ENCODE assay signal across 9 cellular contexts in the genomic region with DNA sequence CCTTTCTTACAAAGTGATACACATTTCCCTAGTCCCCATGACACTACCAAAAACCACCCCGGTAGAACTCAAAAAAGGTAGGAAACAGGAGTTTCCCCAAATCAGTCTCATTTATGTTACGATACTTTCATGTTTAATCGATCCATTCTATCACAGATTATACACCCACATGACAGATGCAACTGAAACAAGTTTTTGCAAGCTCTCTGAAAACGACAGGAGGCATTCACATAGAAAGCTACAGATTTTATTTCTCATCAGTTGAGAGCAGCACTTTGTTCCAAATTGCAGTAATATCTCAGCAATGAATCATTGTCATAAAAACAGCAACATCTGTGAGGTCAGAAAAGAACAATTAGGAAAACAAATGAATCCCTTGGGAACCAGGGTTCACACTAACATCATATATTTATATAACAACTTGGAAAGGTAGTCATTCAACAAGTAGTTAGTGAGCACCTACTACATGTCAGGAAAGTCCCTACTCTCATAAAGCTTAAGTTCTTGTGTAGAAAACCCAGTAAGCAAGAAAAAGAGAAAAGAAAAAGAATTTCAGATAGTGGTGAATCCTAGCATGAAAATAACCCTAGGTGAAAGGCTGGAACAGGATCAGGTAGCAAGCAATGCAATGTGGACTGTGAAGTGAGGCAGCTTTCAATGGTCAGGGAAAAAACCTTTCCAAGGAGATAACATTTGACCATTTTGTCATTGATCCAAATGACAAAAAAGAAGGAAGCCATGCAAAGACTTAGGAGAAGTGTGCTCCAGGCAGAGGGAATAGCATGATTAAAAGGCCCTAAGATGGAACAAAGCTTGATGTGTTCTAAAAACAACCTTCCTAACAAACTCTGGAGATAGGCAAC. TPM values are rescaled to one million over a fixed set of nuclear protein-coding genes. Genes with fewer than 3 reads are reported as not detected.
DNase-seq lines count a peak whose midpoint lies in the region; ATAC-seq and TF ChIP-seq lines count a peak whose summit lies in the region.
"Had no signal": no experiment of that assay in that cellular context is flagged by ENCODE, and none has a peak within 500 bp of the region (broad histone marks: within the 10 kb centered on the region; RNA-seq: fewer than 3 reads in every experiment).

No MANE protein-coding gene starts in this region.

- H3K27me3 ChIP-seq in gastrocnemius medialis (no peaks in the 10 kb centered on the region), MG63 (no peaks in the 10 kb centered on the region)

- intact Hi-C loops in gastrocnemius medialis (cut with DNase I; ENCODE audit: low total_unique reads), result no loop called here

- H3K27ac ChIP-seq in RWPE1 (peak overlapping the region; percentile 88), gastrocnemius medialis (peak overlapping the region; percentile 22 to 47 (median 42))

- H3K4me1 ChIP-seq in gastrocnemius medialis, result peaks cover 0 to 16% of the 10 kb centered on the region in 2 donors

- in situ Hi-C loops in gastrocnemius medialis (cut with MboI; ENCODE audit: low sequenced_read_pairs in 4 of 4), result no loop called here

- no peak for TF ChIP-seq POLR2A in gastrocnemius medialis (IDR thresholded peaks at IDR 0.05)

- DNase-seq in ELR (ENCODE audit: low read depth) (peak; percentile 86), RWPE1 (ENCODE audit: low spot score) (peak; percentile 62), fibroblast of the conjunctiva (ENCODE audit: low read depth) (peak; percentile 56), gastrocnemius medialis (no peak), MG63 (no peak), NCI-H187 treated with DMSO at 0.1 percent for 48 hours (lab: John Stamatoyannopoulos, UW) (no peak), NCI-H510A (lab: John Stamatoyannopoulos, UW) (no peak)

- H3K36me3 ChIP-seq in gastrocnemius medialis, result no peaks in the 10 kb centered on the region
- no peaks in the 10 kb centered on the region for H3K36me3 ChIP-seq in MG63

- ATAC-seq in gastrocnemius medialis (peak; percentile 45 to 49), HG02623 (IDR thresholded peaks at IDR 0.05; ENCODE audit: unreplicated experiment) (no peak)

- POLR2A ChIA-PET in RWPE1 (lab: Yijun Ruan, JAX; ENCODE audit: low non-redundant PET), result no interaction called here

- no peak overlapping the region for H3K4me3 ChIP-seq in gastrocnemius medialis
- H3K4me3 ChIP-seq in MG63, result no peak overlapping the region
- H3K4me3 ChIP-seq: lung had no signal

- CTCF ChIA-PET in RWPE1 (lab: Yijun Ruan, JAX), result interaction anchor here (1.0 to 1.1 kb wide), 2 partner anchors 27 to 29 kb away, joined by 4 read pairs; no protein-coding TSS in a partner anchor

- H3K9me3 ChIP-seq in gastrocnemius medialis, result no peaks in the 10 kb centered on the region
- peaks cover 2% of the 10 kb centered on the region; the same call in 1 of the 2 replicates for H3K9me3 ChIP-seq in MG63

- TF ChIP-seq CTCF in RWPE1 (conservative IDR thresholded peaks at IDR 0.05; ENCODE audit: low read depth) (no peak), gastrocnemius medialis (IDR thresholded peaks at IDR 0.05 in 4 of 5, conservative IDR thresholded peaks at IDR 0.05 in 1 of 5) (no peak)

RNA-seq across cellular contexts. Expression of a gene that starts 8.3 kb away (rescaled TPM):
- total RNA-seq in gastrocnemius medialis, result 1 to 10 TPM; 1.9 to 5.6 (median 4.6) TPM
- total RNA-seq in MG63 (2014; rRNA removed; shearing (Covaris generic); ENCODE audit: low replicate concordance), result 2.8 and 3.2 TPM in 2 replicates

RNA-seq across cellular contexts. Expression of a gene that starts 41.2 kb away (rescaled TPM):
- total RNA-seq in gastrocnemius medialis, result not detected
- total RNA-seq in MG63 (2014; rRNA removed; shearing (Covaris generic); ENCODE audit: low replicate concordance), result not detected in 2 replicates

Comparison
In these comparisons a context has a peak if more than half of its experiments do, and no peak if none do; other contexts are left out.
1. DNase-seq: peak in ELR (single experiment), RWPE1 (single experiment) and fibroblast of the conjunctiva (single experiment); none in gastrocnemius medialis (0 of 2), MG63 (single experiment), NCI-H187 treated with DMSO at 0.1 percent for 48 hours (single experiment) and NCI-H510A (single experiment).